17 cellular contexts compared by ENCODE assay signal in genomic region chr3:12601072-12601471, GRCh38. TPM values are rescaled to one million over a fixed set of nuclear protein-coding genes. Genes with fewer than 3 reads are reported as not detected.
DNase-seq lines count a peak whose midpoint lies in the region; ATAC-seq and TF ChIP-seq lines count a peak whose summit lies in the region.
"Had no signal": no experiment of that assay in that cellular context is flagged by ENCODE, and none has a peak within 500 bp of the region (broad histone marks: within the 10 kb centered on the region; RNA-seq: fewer than 3 reads in every experiment).

No MANE protein-coding gene starts in this region.

- H3K4me1 ChIP-seq in ascending aorta (peaks cover 0 to 11% of the 10 kb centered on the region in 2 donors), hepatocyte (ENCODE audit: insufficient read depth) (no peaks in the 10 kb centered on the region), trophoblast cell (ENCODE audit: control insufficient read depth in 1 of 2, insufficient read depth in 2 of 2, low read length in 2 of 2) (no peaks in the 10 kb centered on the region)

- H3K23ac ChIP-seq in trophoblast cell (ENCODE audit: low read length) = no peak overlapping the region

- H3K79me1 ChIP-seq in trophoblast cell (ENCODE audit: low read length) = no peaks in the 10 kb centered on the region

- H3K4me2 ChIP-seq in hepatocyte (no peak overlapping the region), trophoblast cell (ENCODE audit: low read length) (no peak overlapping the region)

- H3K18ac ChIP-seq in trophoblast cell (ENCODE audit: low read length) = no peak overlapping the region

- H3K79me2 ChIP-seq in hepatocyte (peaks cover 27% of the 10 kb centered on the region), trophoblast cell (ENCODE audit: control insufficient read depth, insufficient read depth, low read length, poor library complexity) (no peaks in the 10 kb centered on the region)

- H3K36me3 ChIP-seq in ascending aorta = peaks cover 48 to 73% of the 10 kb centered on the region in 2 donors
- H3K36me3 ChIP-seq in hepatocyte (replicated peaks; ENCODE audit: insufficient read depth, low read depth) = peaks cover 6% of the 10 kb centered on the region
- H3K36me3 ChIP-seq in trophoblast cell (ENCODE audit: control insufficient read depth in 1 of 2, insufficient read depth in 2 of 2, low read length in 2 of 2) = peaks cover 24 to 37% of the 10 kb centered on the region in 2 experiments

- peak overlapping the region; percentile 28 to 42 for H3K27ac ChIP-seq in ascending aorta
- H3K27ac ChIP-seq in hepatocyte = no peak overlapping the region
- H3K27ac ChIP-seq in trophoblast cell (ENCODE audit: low read depth, low read length) = no peak overlapping the region
- H3K27ac ChIP-seq: epithelial cell of prostate had no signal

- H3K14ac ChIP-seq in trophoblast cell (ENCODE audit: low read length) = no peak overlapping the region

- H2BK120ac ChIP-seq in trophoblast cell (ENCODE audit: insufficient read depth, low read length, poor library complexity) = no peak overlapping the region

- H4K91ac ChIP-seq in trophoblast cell (ENCODE audit: low read depth, low read length) = no peak overlapping the region

- H3K4me3 ChIP-seq in ascending aorta (no peak overlapping the region), hepatocyte (no peak overlapping the region), trophoblast cell (ENCODE audit: low read depth, low read length) (no peak overlapping the region)

- H4K20me1 ChIP-seq in hepatocyte (ENCODE audit: insufficient read depth, poor library complexity, severe bottlenecking) = peaks cover 4% of the 10 kb centered on the region

- no peak overlapping the region for H2AK5ac ChIP-seq in trophoblast cell (ENCODE audit: low read length)

- no peak overlapping the region for H3K9ac ChIP-seq in trophoblast cell (ENCODE audit: low read length)

- H2BK12ac ChIP-seq in trophoblast cell (ENCODE audit: low read length) = no peak overlapping the region

- ATAC-seq in GM19035 (IDR thresholded peaks at IDR 0.05; ENCODE audit: unreplicated experiment) = no peak

- no peak overlapping the region for H2AFZ ChIP-seq in hepatocyte
- no peak overlapping the region for H2AFZ ChIP-seq in trophoblast cell (ENCODE audit: insufficient read depth, low read length, poor library complexity)

- H3K27me3 ChIP-seq in ascending aorta (no peaks in the 10 kb centered on the region), hepatocyte (no peaks in the 10 kb centered on the region), trophoblast cell (ENCODE audit: insufficient read depth, low read length) (no peaks in the 10 kb centered on the region)

- intact Hi-C loops in ascending aorta (cut with DNase I) = loop anchor here (5.0 kb wide), 2 partner anchors 61 to 116 kb away; partner anchors contain the start of gene RAF1

- H4K12ac ChIP-seq in trophoblast cell (ENCODE audit: low read depth, low read length) = no peak overlapping the region

- H3K9me3 ChIP-seq in ascending aorta (no peaks in the 10 kb centered on the region), hepatocyte (ENCODE audit: low read depth) (no peaks in the 10 kb centered on the region), trophoblast cell (ENCODE audit: insufficient read depth, low read depth, low read length) (no peaks in the 10 kb centered on the region)

- peak; percentile 17 for TF ChIP-seq CTCF in GM13977 (IDR thresholded peaks at IDR 0.05; ENCODE audit: extremely low read depth, insufficient read depth, missing control alignments)
- TF ChIP-seq CTCF in ascending aorta (IDR thresholded peaks at IDR 0.05) = peak in 1 of 3 experiments; percentile 29
- peak; percentile 17 for TF ChIP-seq CTCF in hepatocyte (IDR thresholded peaks at IDR 0.05; ENCODE audit: poor library complexity)

- in situ Hi-C loops in ACHN (cut with HindIII; ENCODE audit: low pct_ligation_motif_present, low pct_unique_long_range_greater_than_20kb, low sequenced_read_pairs) = no loop called here
- in situ Hi-C loops in GM13977 (cut with MboI; ENCODE audit: low pct_unique_long_range_greater_than_20kb, low sequenced_read_pairs, unreplicated experiment) = no loop called here

- DNase-seq in ACHN (peak; percentile 12), GM13977 (ENCODE audit: low spot score) (no peak), ascending aorta (ENCODE audit: low spot score in 2 of 2) (no peak), hepatocyte (ENCODE audit: low spot score) (no peak), NCI-H1436 treated with DMSO at 0.1 percent for 48 hours (lab: John Stamatoyannopoulos, UW) (no peak), trophoblast cell (no peak), mucosa of gallbladder (ENCODE audit: low spot score) (no peak)
- DNase-seq: activated CD4-positive, CD25-positive, alpha-beta regulatory T cell treated with anti-CD3 and anti-CD28 coated beads, Interleukin-2, amount 50 U/mL, for 72 hours; activated CD8-positive, alpha-beta memory T cell treated with anti-CD3 and anti-CD28 coated beads, Interleukin-2, amount 50 U/mL, for 48 hours; cerebellar nuclear complex; HFFc6; mesendoderm; NCI-H2227 treated with DMSO at 0.1 percent for 48 hours; OCI-M1; SW 1271 had no signal

- WGBS in hepatocyte (ENCODE audit: low lambda C conversion rate, missing lambda C conversion rate) = 100% methylated on average over 1 of the region's 1 CpG
- no CpG with 5 or more reads among the region's 1 CpG for WGBS in trophoblast cell (ENCODE audit: extremely low coverage, insufficient coverage, insufficient read length)

- H3K9me2 ChIP-seq in hepatocyte (replicated peaks; ENCODE audit: insufficient read depth) = no peaks in the 10 kb centered on the region

- no peak overlapping the region for H2BK5ac ChIP-seq in trophoblast cell (ENCODE audit: low read depth, low read length, poor library complexity)

- H4K8ac ChIP-seq in trophoblast cell (ENCODE audit: low read depth, low read length) = no peak overlapping the region

- no peak overlapping the region for H3K4ac ChIP-seq in trophoblast cell (ENCODE audit: low read depth, low read length)

RNA-seq across cellular contexts. Expression of gene MKRN2, which starts 44.2 kb away (rescaled TPM):
- total RNA-seq in ascending aorta = 25.2 TPM
- 29.2 and 30.1 TPM in 2 replicates for total RNA-seq in hepatocyte
- polyA plus RNA-seq in hepatocyte = 22.6 and 24.6 TPM in 2 replicates
- polyA plus RNA-seq in trophoblast cell (2013) = 19.7 and 20.3 TPM in 2 replicates
- total RNA-seq in mucosa of gallbladder = 24.5 TPM

RNA-seq across cellular contexts. Expression of gene MKRN2OS, which starts 55.8 kb away (rescaled TPM):
- total RNA-seq in ascending aorta = not detected
- total RNA-seq in hepatocyte = 2.8 and 3.0 TPM in 2 replicates
- polyA plus RNA-seq in hepatocyte = 2.6 and 3.3 TPM in 2 replicates
- 0.61 and 0.88 TPM in 2 replicates for polyA plus RNA-seq in trophoblast cell (2013)
- total RNA-seq in mucosa of gallbladder = 8.2 TPM
- total RNA-seq: HFFc6 had no signal

Comparison
In these comparisons a context has a peak if more than half of its experiments do, and no peak if none do; other contexts are left out.
1. H3K27ac ChIP-seq: peak in ascending aorta (2 of 2); none in hepatocyte (single experiment) and trophoblast cell (single experiment).